8 cellular contexts compared by ENCODE assay signal in the genomic region with DNA sequence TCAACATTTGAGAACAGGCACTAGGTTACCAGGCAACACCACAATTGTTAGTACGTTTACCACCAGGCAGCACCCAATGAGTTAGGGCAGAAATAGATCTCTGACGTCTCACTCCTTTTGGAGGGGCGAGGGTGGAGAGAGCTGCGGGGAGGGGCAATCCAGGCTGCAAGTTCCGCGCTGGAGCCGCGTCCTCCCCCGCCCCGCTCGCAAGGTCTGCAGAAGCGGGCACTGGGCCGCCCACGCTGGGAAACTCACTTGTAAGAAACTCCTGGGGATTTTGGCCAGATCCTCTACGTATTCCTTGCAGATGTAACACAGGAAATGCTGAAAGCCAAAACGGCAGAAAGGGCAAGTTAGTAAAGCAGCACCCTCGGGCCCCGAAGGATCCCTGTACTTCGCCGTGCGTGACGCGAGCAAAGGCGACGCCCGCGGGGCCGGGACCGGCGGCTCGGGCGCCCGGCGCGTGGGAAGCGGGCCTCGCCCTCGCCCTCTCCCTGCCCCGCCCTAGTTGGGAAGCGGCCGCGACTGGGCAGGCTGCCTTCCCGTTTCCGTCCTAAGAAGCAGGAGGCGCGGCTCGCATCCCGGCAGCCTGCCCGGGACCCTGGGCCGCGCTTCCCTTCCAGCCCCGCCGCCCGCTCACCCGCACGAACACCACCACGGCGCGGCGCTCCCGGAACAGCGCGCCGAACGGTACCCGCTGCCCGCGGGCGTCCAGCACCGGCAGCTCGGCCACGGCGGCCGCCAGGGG. TPM values are rescaled to one million over a fixed set of nuclear protein-coding genes. Genes with fewer than 3 reads are reported as not detected.
DNase-seq lines count a peak whose midpoint lies in the region; ATAC-seq and TF ChIP-seq lines count a peak whose summit lies in the region.

No MANE protein-coding gene starts in this region.

- peaks cover 8% of the 10 kb centered on the region for H3K36me3 Mint-ChIP-seq in chondrocyte (ENCODE audit: low read depth)

- H3K27me3 Mint-ChIP-seq in chondrocyte (ENCODE audit: low read depth), result no peaks in the 10 kb centered on the region

- ATAC-seq in GM18505 (IDR thresholded peaks at IDR 0.05; ENCODE audit: unreplicated experiment), result peak; percentile 43
- peak; percentile 29 for ATAC-seq in HG02973 (IDR thresholded peaks at IDR 0.05; ENCODE audit: unreplicated experiment)

- TF ChIP-seq POLR2A in GM18505 (IDR thresholded peaks at IDR 0.05; ENCODE audit: borderline replicate concordance, extremely low read depth, insufficient read depth, insufficient read length), result peak; percentile 1

- peak overlapping the region; percentile 98 for H3K27ac Mint-ChIP-seq in chondrocyte (ENCODE audit: unreplicated experiment)

- H3K9me3 Mint-ChIP-seq in chondrocyte (ENCODE audit: low read depth), result no peaks in the 10 kb centered on the region

- DNase-seq in NCI-H2227 (lab: John Stamatoyannopoulos, UW; ENCODE audit: unreplicated experiment) (peak; percentile 77), chondrocyte (ENCODE audit: low spot score) (no peak), kidney glomerular epithelial cell (lab: John Stamatoyannopoulos, UW) (peak; percentile 80), OCI-M2 (lab: John Stamatoyannopoulos, UW; ENCODE audit: unreplicated experiment) (no peak)
- DNase-seq in activated CD4-positive, alpha-beta T cell treated with anti-CD3 and anti-CD28 coated beads for 24 hours (ENCODE audit: low read depth in 2 of 2), result peak; percentile 26 to 33
- peak; percentile 27 to 48 for DNase-seq in stimulated activated CD4-positive, alpha-beta T cell treated with anti-CD3 and anti-CD28 coated beads, Interleukin-15, amount 100 ng/mL, for 1 hour (ENCODE audit: low read depth in 1 of 2, low spot score in 1 of 2)

- H3K4me3 Mint-ChIP-seq in chondrocyte (ENCODE audit: unreplicated experiment), result peak overlapping the region; percentile 85

- peak; percentile 50 for TF ChIP-seq CTCF in chondrocyte (IDR thresholded peaks at IDR 0.05)

- H3K4me1 Mint-ChIP-seq in chondrocyte (ENCODE audit: low read depth), result peaks cover 37% of the 10 kb centered on the region

RNA-seq across cellular contexts. Expression of a gene that starts 0.5 kb away (rescaled TPM):
- total RNA-seq in chondrocyte, result 20.7 to 24.7 TPM (median 20.9 TPM) in 3 replicates

RNA-seq across cellular contexts. Expression of a gene that starts 35.0 kb away (rescaled TPM):
- total RNA-seq in chondrocyte, result 14.5 to 16.8 TPM (median 15.5 TPM) in 3 replicates

Comparison
In these comparisons a context has a peak if more than half of its experiments do, and no peak if none do; other contexts are left out.
1. DNase-seq: peak in NCI-H2227 (single experiment), activated CD4-positive, alpha-beta T cell treated with anti-CD3 and anti-CD28 coated beads for 24 hours (2 of 2), kidney glomerular epithelial cell (single experiment) and stimulated activated CD4-positive, alpha-beta T cell treated with anti-CD3 and anti-CD28 coated beads, Interleukin-15, amount 100 ng/mL, for 1 hour (2 of 2); none in chondrocyte (single experiment) and OCI-M2 (single experiment).